8 cellular contexts compared by ENCODE assay signal in genomic region chr20:25863536-25864325, GRCh38.
DNase-seq lines count a peak whose midpoint lies in the region; ATAC-seq, FAIRE-seq and TF ChIP-seq lines count a peak whose summit lies in the region.

No MANE protein-coding gene starts in this region.

- no peak for FAIRE-seq in K562 (lab: Jason Lieb, UNC)

- H3K27me3 ChIP-seq in K562 (ENCODE audit: control insufficient read depth in 2 of 2, insufficient read depth in 2 of 2, low read length in 2 of 2): peaks cover 0 to 63% of the 10 kb centered on the region in 2 experiments; a peak in 3 of 5 replicates

- no peaks in the 10 kb centered on the region for H3K36me3 Mint-ChIP-seq in mesothelial cell of epicardium

- TF ChIP-seq CTCF in AG04449 (IDR thresholded peaks at IDR 0.05; ENCODE audit: insufficient read depth, low read length, missing control alignments) (no peak), HEK293 (tag by site-specific recombination; IDR thresholded peaks at IDR 0.05) (no peak), K562 (IDR thresholded peaks at IDR 0.05 in 2 of 3, conservative IDR thresholded peaks at IDR 0.05 in 1 of 3; ENCODE audit: insufficient read depth in 2 of 3, low read depth in 1 of 3, low read length in 3 of 3) (no peak), mesothelial cell of epicardium (IDR thresholded peaks at IDR 0.05; ENCODE audit: unreplicated experiment) (no peak)

- H3K4me2 ChIP-seq in K562 (ENCODE audit: insufficient read depth, low read length): peak overlapping the region; percentile 70

- peak overlapping the region; percentile 65 for H3K4me3 Mint-ChIP-seq in mesothelial cell of epicardium

- H3K27me3 Mint-ChIP-seq in mesothelial cell of epicardium (ENCODE audit: low read depth): peaks cover 98% of the 10 kb centered on the region

- H3K27ac ChIP-seq in HEK293 (ENCODE audit: extremely low read depth, low read depth, low read length) (no peak overlapping the region), K562 (ENCODE audit: extremely low read depth, low read depth, low read length) (no peak overlapping the region)

- CTCF ChIA-PET in AG04449 (lab: Yijun Ruan, JAX): no interaction called here
- CTCF ChIA-PET in HEK293 (lab: Yijun Ruan, JAX): no interaction called here
- CTCF ChIA-PET in K562 (lab: Yijun Ruan, JAX; ENCODE audit: low intra/inter-chr PET ratio): no interaction called here

- 31% methylated on average over 12 of the region's 21 CpGs for WGBS in K562 (ENCODE audit: insufficient coverage, low coverage, missing lambda C conversion rate)

- H3K36me3 ChIP-seq in HEK293 (ENCODE audit: control insufficient read depth in 2 of 2, insufficient read depth in 1 of 2, low read length in 2 of 2) (no peaks in the 10 kb centered on the region), K562 (ENCODE audit: control insufficient read depth, insufficient read depth, low read length) (no peaks in the 10 kb centered on the region)

- POLR2A ChIA-PET in AG04449 (lab: Yijun Ruan, JAX) (no interaction called here), HEK293 (lab: Yijun Ruan, JAX) (no interaction called here), K562 (lab: Yijun Ruan, JAX) (interaction anchor here (0.7 kb wide), 1 partner anchor 1219 kb away, joined by 3 read pairs; no protein-coding TSS in a partner anchor)

- no peak for ATAC-seq in K562

- DNase-seq in AG04449 (ENCODE audit: low read depth, low spot score) (no peak), K562 (ENCODE audit: extremely low read depth in 1 of 4, low spot score in 3 of 4) (no peak), mesothelial cell of epicardium (ENCODE audit: low spot score in 2 of 2, unreplicated experiment in 2 of 2) (no peak), erythroblast (lab: John Stamatoyannopoulos, UW) (no peak), pons (ENCODE audit: low spot score) (no peak)
- DNase-seq in stimulated activated CD4-positive, alpha-beta T cell treated with anti-CD3 and anti-CD28 coated beads, Interleukin-12 subunit alpha, Interleukin-12 subunit beta, amount 100 ng/mL, for 4 hours: no peak
- no peak for DNase-seq in NK-92 treated with Interleukin-12 subunit alpha and Interleukin-12 subunit beta, amount 100 ng/mL, for 24 hours (lab: John Stamatoyannopoulos, UW)

- H3K9ac ChIP-seq in K562 (ENCODE audit: insufficient read depth in 1 of 2, low read depth in 2 of 2, low read length in 2 of 2): peak overlapping the region in 1 of 2 experiments; percentile 26; a peak in 1 of 4 replicates

- H3K4me3 ChIP-seq in AG04449 (ENCODE audit: low read depth, low read length) (peak overlapping the region; percentile 51), HEK293 (ENCODE audit: low read depth, low read length) (peak overlapping the region; percentile 36), K562 (peak overlapping the region; percentile 41)

- no peak overlapping the region for H3K27ac Mint-ChIP-seq in mesothelial cell of epicardium

- H3K4me1 Mint-ChIP-seq in mesothelial cell of epicardium: peaks cover 25% of the 10 kb centered on the region

- in situ Hi-C loops in K562 (cut with MboI): loop anchor here (10.0 to 25.0 kb wide), 2 partner anchors 69 to 199 kb away; no protein-coding TSS in a partner anchor

- no peaks in the 10 kb centered on the region for H3K79me2 ChIP-seq in K562 (ENCODE audit: control insufficient read depth, insufficient read depth, low read length)

- TF ChIP-seq RAD21 in K562 (CRISPR knock-in tag; conservative IDR thresholded peaks at IDR 0.05 in 1 of 2, IDR thresholded peaks at IDR 0.05 in 1 of 2): no peak

- H3K9me3 ChIP-seq in HEK293 (ENCODE audit: control insufficient read depth, insufficient read depth, low read depth, low read length): no peaks in the 10 kb centered on the region
- no peaks in the 10 kb centered on the region for H3K9me3 ChIP-seq in K562 (replicated peaks; ENCODE audit: control insufficient read depth, insufficient read depth, low read depth, low read length)

- no peaks in the 10 kb centered on the region; the same call in 1 of the 2 replicates for H3K4me1 ChIP-seq in HEK293 (ENCODE audit: control insufficient read depth, insufficient read depth, low read length)
- peaks cover 2 to 44% of the 10 kb centered on the region in 2 experiments; a peak in 3 of 5 replicates for H3K4me1 ChIP-seq in K562 (replicated peaks in 1 of 2; ENCODE audit: control insufficient read depth in 2 of 2, insufficient read depth in 2 of 2, low read length in 2 of 2)

- BruUV-seq in K562 (replicated peaks; lab: Mats Ljungman, UMichigan): no TSS peak

- peak overlapping the region; percentile 83 for H2AFZ ChIP-seq in K562 (ENCODE audit: low read depth, low read length)

- TF ChIP-seq POLR2A in K562 (conservative IDR thresholded peaks at IDR 0.05): no peak
- no peak for TF ChIP-seq POLR2A in erythroblast (IDR thresholded peaks at IDR 0.05; ENCODE audit: low read length)

- no peak for TF ChIP-seq EP300 in K562 (IDR thresholded peaks at IDR 0.05; ENCODE audit: low read length)

- H3K9me3 Mint-ChIP-seq in mesothelial cell of epicardium: no peaks in the 10 kb centered on the region

- no peaks in the 10 kb centered on the region for H3K9me1 ChIP-seq in K562 (ENCODE audit: control insufficient read depth, insufficient read depth, low read length)

- intact Hi-C loops in K562 (cut with micrococcal nuclease): no loop called here

- no peaks in the 10 kb centered on the region for H4K20me1 ChIP-seq in K562 (replicated peaks; ENCODE audit: control insufficient read depth, insufficient read depth, low read length)

TF ChIP-seq in HEK293, 187 proteins besides CTCF, POLR2A, EP300 and RAD21 (continues in another document):
- peak; percentile 29 for TF ChIP-seq ZNF335 (tag by site-specific recombination; conservative IDR thresholded peaks at IDR 0.05)
- TF ChIP-seq PRDM10 (tag by site-specific recombination; IDR thresholded peaks at IDR 0.05): peak; percentile 67
- peak; percentile 49 for TF ChIP-seq ZIC2 (tag by site-specific recombination; IDR thresholded peaks at IDR 0.05)
- no peak for TF ChIP-seq ZNF585B (tag by site-specific recombination; IDR thresholded peaks at IDR 0.05)
- TF ChIP-seq ZFP37 (tag by site-specific recombination; IDR thresholded peaks at IDR 0.05): no peak
- TF ChIP-seq GLIS1 (tag by site-specific recombination; IDR thresholded peaks at IDR 0.05): peak; percentile 58

TF ChIP-seq in K562, 482 proteins besides CTCF, POLR2A, EP300 and RAD21:
- TF ChIP-seq PHF8 (IDR thresholded peaks at IDR 0.05; ENCODE audit: borderline replicate concordance, low read length) (peak; percentile 24; the same call in 1 of the 2 replicates), EP400 (IDR thresholded peaks at IDR 0.05) (no peak)
